ENCODE assay signal across 8 cellular contexts in the genomic region with DNA sequence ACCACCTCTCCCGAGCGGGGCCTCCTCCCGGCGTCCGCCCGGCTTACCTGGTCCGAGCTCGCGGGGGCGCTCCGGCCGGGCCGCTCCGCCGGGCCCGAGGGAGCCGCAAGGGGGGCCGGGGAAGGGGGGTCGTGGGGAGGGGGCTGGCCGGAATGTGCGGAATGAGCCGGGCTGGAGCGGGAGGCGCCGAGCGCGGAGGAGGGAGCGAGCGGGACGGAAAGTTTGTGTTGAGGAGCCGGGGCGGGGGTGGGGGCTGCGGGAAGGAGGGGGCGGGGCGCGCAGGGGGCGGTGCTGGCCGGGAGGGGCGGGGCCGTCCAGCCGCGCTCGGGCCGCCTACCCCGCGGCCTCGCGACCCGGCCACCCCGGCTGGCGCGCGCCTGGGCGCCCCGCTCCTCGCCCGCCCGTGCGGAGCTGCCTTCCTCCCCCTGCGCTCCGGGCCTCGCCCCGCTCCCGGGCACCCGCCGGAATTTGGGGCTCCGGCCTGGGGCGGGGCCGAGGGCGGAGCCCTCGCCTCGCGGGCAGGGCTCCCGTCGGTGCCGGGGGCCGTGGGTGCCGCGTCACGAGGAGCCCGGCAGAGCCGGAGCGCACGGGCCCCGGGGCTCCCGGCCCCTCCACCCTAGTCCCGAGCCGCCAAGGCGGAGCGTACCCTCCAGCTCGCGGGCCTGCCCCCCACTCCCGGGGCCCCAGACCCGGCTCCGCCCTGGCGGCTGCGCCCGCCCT. TPM values are rescaled to one million over a fixed set of nuclear protein-coding genes. Genes with fewer than 3 reads are reported as not detected.
DNase-seq lines count a peak whose midpoint lies in the region; TF ChIP-seq lines count a peak whose summit lies in the region.

A gene (minus strand): TSS at position 229 of the 720 bp plus-strand sequence.

- DNase-seq in COLO668 (lab: John Stamatoyannopoulos, UW; ENCODE audit: unreplicated experiment) (peak; percentile 15), SW480 (ENCODE audit: low spot score) (peak; percentile 50), astrocyte of the cerebellum (ENCODE audit: low read depth) (no peak), DMS79 (lab: John Stamatoyannopoulos, UW) (no peak), NCI-H774 (lab: John Stamatoyannopoulos, UW) (no peak)

- in situ Hi-C loops in astrocyte of the cerebellum (cut with HindIII; ENCODE audit: low sequenced_read_pairs), result no loop called here

- H3K36me3 ChIP-seq in HEK293 (ENCODE audit: control insufficient read depth in 2 of 2, insufficient read depth in 1 of 2, low read length in 2 of 2) (peaks cover 0 to 4% of the 10 kb centered on the region in 2 experiments; a peak in 1 of 3 replicates), skeletal muscle satellite cell (ENCODE audit: insufficient read depth, low read length) (peaks cover 5% of the 10 kb centered on the region)

- H3K4me2 ChIP-seq in skeletal muscle satellite cell (ENCODE audit: low read length), result peak within 1 kb of the TSS; percentile 97

- H3K4me3 ChIP-seq in HEK293 (ENCODE audit: low read depth, low read length), result peak within 1 kb of the TSS; percentile 73
- peak within 1 kb of the TSS; percentile 61 for H3K4me3 ChIP-seq in astrocyte of the cerebellum (ENCODE audit: low read depth, low read length)
- H3K4me3 ChIP-seq in iPS-11a (ENCODE audit: low read depth, low read length), result peak within 1 kb of the TSS; percentile 62
- H3K4me3 ChIP-seq in skeletal muscle satellite cell (ENCODE audit: low read length), result peak within 1 kb of the TSS; percentile 79

- CTCF ChIA-PET in HEK293 (lab: Yijun Ruan, JAX), result interaction anchor here (0.6 to 1.2 kb wide), 7 partner anchors 10 to 239 kb away, joined by 3 to 8 read pairs (median 3); no protein-coding TSS in a partner anchor

- H3K9me3 ChIP-seq in HEK293 (ENCODE audit: control insufficient read depth, insufficient read depth, low read depth, low read length), result no peaks in the 10 kb centered on the region
- no peaks in the 10 kb centered on the region for H3K9me3 ChIP-seq in skeletal muscle satellite cell (replicated peaks; ENCODE audit: low read length)

- H3K27ac ChIP-seq in HEK293 (ENCODE audit: extremely low read depth, low read depth, low read length), result peak within 1 kb of the TSS; percentile 66; the same call in 1 of the 2 replicates

- POLR2A ChIA-PET in HEK293 (lab: Yijun Ruan, JAX), result interaction anchor here (1.0 to 4.3 kb wide), 10 partner anchors 10 to 238 kb away, joined by 3 to 40 read pairs (median 4); a partner anchor contains a TSS

- no peaks in the 10 kb centered on the region for H3K27me3 ChIP-seq in skeletal muscle satellite cell (ENCODE audit: control insufficient read depth, insufficient read depth, low read length)

- H3K9ac ChIP-seq in skeletal muscle satellite cell (ENCODE audit: low read depth, low read length), result peak within 1 kb of the TSS; percentile 99

- no peak for TF ChIP-seq CTCF in HEK293 (tag by site-specific recombination; IDR thresholded peaks at IDR 0.05)
- TF ChIP-seq CTCF in astrocyte of the cerebellum (IDR thresholded peaks at IDR 0.05; ENCODE audit: low read depth, low read length, missing control alignments), result no peak

- peaks cover 8% of the 10 kb centered on the region for H3K4me1 ChIP-seq in HEK293 (ENCODE audit: control insufficient read depth, insufficient read depth, low read length)
- peaks cover 66% of the 10 kb centered on the region for H3K4me1 ChIP-seq in skeletal muscle satellite cell (ENCODE audit: control insufficient read depth, insufficient read depth, low read length)

TF ChIP-seq in HEK293, 187 proteins besides CTCF, POLR2A, EP300 and RAD21:
- TF ChIP-seq ZNF677 (tag by site-specific recombination; IDR thresholded peaks at IDR 0.05), result 0 out of 2 replicates have a peak, but pooled peaks have one; percentile 13
- TF ChIP-seq ZNF211 (tag by site-specific recombination; IDR thresholded peaks at IDR 0.05; ENCODE audit: low read depth), result no peak
- no peak for TF ChIP-seq ZSCAN23 (tag by site-specific recombination; IDR thresholded peaks at IDR 0.05)
- TF ChIP-seq ZNF561 (tag by site-specific recombination; IDR thresholded peaks at IDR 0.05; ENCODE audit: borderline replicate concordance), result peak; percentile 44; the same call in 1 of the 2 replicates
- no peak for TF ChIP-seq ZNF341 (tag by site-specific recombination; IDR thresholded peaks at IDR 0.05; ENCODE audit: low read depth)
- TF ChIP-seq GLIS1 (tag by site-specific recombination; IDR thresholded peaks at IDR 0.05), result peak; percentile 3; the same call in 1 of the 2 replicates
- TF ChIP-seq ZSCAN30 (tag by site-specific recombination; IDR thresholded peaks at IDR 0.05), result 0 out of 2 replicates have a peak, but pooled peaks have one; percentile 10
- TF ChIP-seq SCRT2 (tag by site-specific recombination; IDR thresholded peaks at IDR 0.05), result no peak
- TF ChIP-seq, protein P1, sequence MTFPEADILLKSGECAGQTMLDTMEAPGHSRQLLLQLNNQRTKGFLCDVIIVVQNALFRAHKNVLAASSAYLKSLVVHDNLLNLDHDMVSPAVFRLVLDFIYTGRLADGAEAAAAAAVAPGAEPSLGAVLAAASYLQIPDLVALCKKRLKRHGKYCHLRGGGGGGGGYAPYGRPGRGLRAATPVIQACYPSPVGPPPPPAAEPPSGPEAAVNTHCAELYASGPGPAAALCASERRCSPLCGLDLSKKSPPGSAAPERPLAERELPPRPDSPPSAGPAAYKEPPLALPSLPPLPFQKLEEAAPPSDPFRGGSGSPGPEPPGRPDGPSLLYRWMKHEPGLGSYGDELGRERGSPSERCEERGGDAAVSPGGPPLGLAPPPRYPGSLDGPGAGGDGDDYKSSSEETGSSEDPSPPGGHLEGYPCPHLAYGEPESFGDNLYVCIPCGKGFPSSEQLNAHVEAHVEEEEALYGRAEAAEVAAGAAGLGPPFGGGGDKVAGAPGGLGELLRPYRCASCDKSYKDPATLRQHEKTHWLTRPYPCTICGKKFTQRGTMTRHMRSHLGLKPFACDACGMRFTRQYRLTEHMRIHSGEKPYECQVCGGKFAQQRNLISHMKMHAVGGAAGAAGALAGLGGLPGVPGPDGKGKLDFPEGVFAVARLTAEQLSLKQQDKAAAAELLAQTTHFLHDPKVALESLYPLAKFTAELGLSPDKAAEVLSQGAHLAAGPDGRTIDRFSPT (tag by site-specific recombination; IDR thresholded peaks at IDR 0.05), result no peak
- TF ChIP-seq, protein P2, sequence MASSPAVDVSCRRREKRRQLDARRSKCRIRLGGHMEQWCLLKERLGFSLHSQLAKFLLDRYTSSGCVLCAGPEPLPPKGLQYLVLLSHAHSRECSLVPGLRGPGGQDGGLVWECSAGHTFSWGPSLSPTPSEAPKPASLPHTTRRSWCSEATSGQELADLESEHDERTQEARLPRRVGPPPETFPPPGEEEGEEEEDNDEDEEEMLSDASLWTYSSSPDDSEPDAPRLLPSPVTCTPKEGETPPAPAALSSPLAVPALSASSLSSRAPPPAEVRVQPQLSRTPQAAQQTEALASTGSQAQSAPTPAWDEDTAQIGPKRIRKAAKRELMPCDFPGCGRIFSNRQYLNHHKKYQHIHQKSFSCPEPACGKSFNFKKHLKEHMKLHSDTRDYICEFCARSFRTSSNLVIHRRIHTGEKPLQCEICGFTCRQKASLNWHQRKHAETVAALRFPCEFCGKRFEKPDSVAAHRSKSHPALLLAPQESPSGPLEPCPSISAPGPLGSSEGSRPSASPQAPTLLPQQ (tag by site-specific recombination; IDR thresholded peaks at IDR 0.05), result peak; percentile 17; the same call in 1 of the 2 replicates
- TF ChIP-seq KLF10 (tag by site-specific recombination; IDR thresholded peaks at IDR 0.05), result 0 out of 2 replicates have a peak, but pooled peaks have one; percentile 27
- TF ChIP-seq, protein P3, sequence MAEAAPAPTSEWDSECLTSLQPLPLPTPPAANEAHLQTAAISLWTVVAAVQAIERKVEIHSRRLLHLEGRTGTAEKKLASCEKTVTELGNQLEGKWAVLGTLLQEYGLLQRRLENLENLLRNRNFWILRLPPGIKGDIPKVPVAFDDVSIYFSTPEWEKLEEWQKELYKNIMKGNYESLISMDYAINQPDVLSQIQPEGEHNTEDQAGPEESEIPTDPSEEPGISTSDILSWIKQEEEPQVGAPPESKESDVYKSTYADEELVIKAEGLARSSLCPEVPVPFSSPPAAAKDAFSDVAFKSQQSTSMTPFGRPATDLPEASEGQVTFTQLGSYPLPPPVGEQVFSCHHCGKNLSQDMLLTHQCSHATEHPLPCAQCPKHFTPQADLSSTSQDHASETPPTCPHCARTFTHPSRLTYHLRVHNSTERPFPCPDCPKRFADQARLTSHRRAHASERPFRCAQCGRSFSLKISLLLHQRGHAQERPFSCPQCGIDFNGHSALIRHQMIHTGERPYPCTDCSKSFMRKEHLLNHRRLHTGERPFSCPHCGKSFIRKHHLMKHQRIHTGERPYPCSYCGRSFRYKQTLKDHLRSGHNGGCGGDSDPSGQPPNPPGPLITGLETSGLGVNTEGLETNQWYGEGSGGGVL (tag by site-specific recombination; IDR thresholded peaks at IDR 0.05), result 0 out of 2 replicates have a peak, but pooled peaks have one; percentile 11
- no peak for TF ChIP-seq GLI4 (tag by site-specific recombination; IDR thresholded peaks at IDR 0.05)

RNA-seq across cellular contexts. Expression of the gene that starts here (rescaled TPM):
- total RNA-seq in skeletal muscle satellite cell (2012; rRNA removed), result 6.8 and 8.1 TPM in 2 replicates

Comparison
In these comparisons a context has a peak if more than half of its experiments do, and no peak if none do; other contexts are left out.
1. DNase-seq: peak in COLO668 (single experiment) and SW480 (single experiment); none in astrocyte of the cerebellum (single experiment), DMS79 (single experiment) and NCI-H774 (single experiment).
2. Peak in every context shown above with its lines, with median percentiles within 50 percentile points of each other: H3K4me3 ChIP-seq.